17 cellular contexts compared by ENCODE assay signal in genomic region chr7:73359306-73359705, GRCh38. TPM values are rescaled to one million over a fixed set of nuclear protein-coding genes. Genes with fewer than 3 reads are reported as not detected.
DNase-seq lines count a peak whose midpoint lies in the region; ATAC-seq and TF ChIP-seq lines count a peak whose summit lies in the region.
"Had no signal": no experiment of that assay in that cellular context is flagged by ENCODE, and none has a peak within 500 bp of the region (broad histone marks: within the 10 kb centered on the region; RNA-seq: fewer than 3 reads in every experiment).

No MANE protein-coding gene starts in this region.

- H3K4me1 ChIP-seq in H9 (ENCODE audit: insufficient read depth, low read length) (no peaks in the 10 kb centered on the region; the same call in 1 of the 2 replicates), vagina (peaks cover 10% of the 10 kb centered on the region)

- H3K4me1 Mint-ChIP-seq in H9 (peaks cover 9 to 10% of the 10 kb centered on the region in 2 experiments), nephron (peaks cover 6% of the 10 kb centered on the region)
- H3K4me1 Mint-ChIP-seq in stimulated activated naive B cell treated with anti-CD40 and anti-IgM and Interleukin-4, amounts not matched to agents 10 μg/mL and 1 μg/mL and 100 μg/mL, for 72 hours: peaks cover 4 to 15% of the 10 kb centered on the region in 2 donors

- no peak overlapping the region for H2BK20ac ChIP-seq in H9 (ENCODE audit: low read depth, low read length, poor library complexity, severe bottlenecking)

- H2BK15ac ChIP-seq in H9 (ENCODE audit: low read depth, low read length): no peak overlapping the region

- no peaks in the 10 kb centered on the region for H3K36me3 ChIP-seq in vagina
- H3K36me3 ChIP-seq: BLaER1 treated with 17β-estradiol and CSF1 and Interleukin-3, amounts not matched to agents 10 nM and 100 nM had no signal

- no peak overlapping the region for H4K5ac ChIP-seq in H9 (ENCODE audit: insufficient read length, low read depth, low read length)

- no CpG with 5 or more reads among the region's 11 CpGs for WGBS in H9 (ENCODE audit: extremely low coverage, insufficient read length, low lambda C conversion rate)

- no peak overlapping the region for H2BK12ac ChIP-seq in H9 (ENCODE audit: insufficient read length, low read depth, low read length)

- H3K56ac ChIP-seq in H9 (ENCODE audit: insufficient read length, low read depth, low read length): no peak overlapping the region

- no peaks in the 10 kb centered on the region for H3K79me1 ChIP-seq in H9 (ENCODE audit: insufficient read depth, low read depth, low read length, poor library complexity, severe bottlenecking)

- H3K4me3 ChIP-seq in foreskin fibroblast (ENCODE audit: low read depth in 1 of 2, low read length in 2 of 2): no peak overlapping the region
- H3K4me3 ChIP-seq in vagina: no peak overlapping the region
- H3K4me3 ChIP-seq: A549, PC-9 had no signal

- H3T11ph ChIP-seq in H9 (ENCODE audit: low read length): no peak overlapping the region

- H2AFZ ChIP-seq in H9 (ENCODE audit: low read length): no peak overlapping the region
- H2AFZ ChIP-seq: PC-9 had no signal

- no peak for TF ChIP-seq POLR2A in vagina (IDR thresholded peaks at IDR 0.05)

- intact Hi-C loops in vagina (cut with DNase I): no loop called here

- H3K27me3 Mint-ChIP-seq in H9 (ENCODE audit: low read depth) (no peaks in the 10 kb centered on the region; the same call in none of the 2 replicates), nephron (ENCODE audit: low read depth) (peaks cover 21% of the 10 kb centered on the region)
- H3K27me3 Mint-ChIP-seq in stimulated activated naive B cell treated with anti-CD40 and anti-IgM and Interleukin-4, amounts not matched to agents 10 μg/mL and 1 μg/mL and 100 μg/mL, for 72 hours: peaks cover 11 to 23% of the 10 kb centered on the region in 2 donors

- no peak overlapping the region for H4K8ac ChIP-seq in H9 (replicated peaks; ENCODE audit: insufficient read length, low read depth, low read length)

- no peak for TF ChIP-seq CTCF in C4-2B (conservative IDR thresholded peaks at IDR 0.05)
- no peak for TF ChIP-seq CTCF in H9 (conservative IDR thresholded peaks at IDR 0.05)
- TF ChIP-seq CTCF in nephron (IDR thresholded peaks at IDR 0.05; ENCODE audit: unreplicated experiment in 3 of 3): no peak
- no peak for TF ChIP-seq CTCF in foreskin fibroblast (IDR thresholded peaks at IDR 0.05; ENCODE audit: low read depth, low read length)
- TF ChIP-seq CTCF in vagina (IDR thresholded peaks at IDR 0.05): no peak

- no peak overlapping the region for H3K4ac ChIP-seq in H9 (ENCODE audit: low read depth, low read length)

- H3K27ac Mint-ChIP-seq in H9 (peak overlapping the region in 2 of 3 experiments; percentile 11 to 39; a peak in 2 of 7 replicates), nephron (peak overlapping the region in 2 of 3 experiments; percentile 12 to 41)
- H3K27ac Mint-ChIP-seq in stimulated activated naive B cell treated with anti-CD40 and anti-IgM and Interleukin-4, amounts not matched to agents 10 μg/mL and 1 μg/mL and 100 μg/mL, for 72 hours: peak overlapping the region; percentile 60

- no peak overlapping the region for H2BK5ac ChIP-seq in H9 (ENCODE audit: insufficient read length, low read length)

- DNase-seq in H9: no peak
- DNase-seq in stimulated activated naive B cell treated with anti-CD40 and anti-IgM and Interleukin-4, amounts not matched to agents 10 μg/mL and 1 μg/mL and 100 μg/mL, for 72 hours: no peak
- no peak for DNase-seq in foreskin fibroblast
- DNase-seq in NCI-H82 (lab: John Stamatoyannopoulos, UW): no peak
- DNase-seq in vagina (ENCODE audit: extremely low spot score in 2 of 2): no peak
- DNase-seq: KBM-7, NCI-H1436, NCI-H2029, NCI-H2171 treated with DMSO at 0.1 percent for 48 hours, NCI-H774, PC-9 had no signal

- no peak for ATAC-seq in stimulated activated naive B cell treated with anti-CD40 and anti-IgM and Interleukin-4, amounts not matched to agents 10 μg/mL and 1 μg/mL and 100 μg/mL, for 72 hours (replicated peaks)

- H3K9me3 Mint-ChIP-seq in H9 (no peaks in the 10 kb centered on the region; a peak in 1 of 5 replicates), nephron (peaks cover 5% of the 10 kb centered on the region)
- H3K9me3 Mint-ChIP-seq in stimulated activated naive B cell treated with anti-CD40 and anti-IgM and Interleukin-4, amounts not matched to agents 10 μg/mL and 1 μg/mL and 100 μg/mL, for 72 hours: no peaks in the 10 kb centered on the region

- H3K4me2 ChIP-seq in H9 (ENCODE audit: insufficient read depth, insufficient read length, low read length): no peak overlapping the region

- no peak overlapping the region for H3K18ac ChIP-seq in H9 (ENCODE audit: insufficient read length, low read depth, low read length)

- H3K79me2 ChIP-seq in H9 (ENCODE audit: insufficient read depth, low read length): no peaks in the 10 kb centered on the region

- H3K14ac ChIP-seq in H9 (ENCODE audit: insufficient read depth, low read length): no peak overlapping the region

- H4K20me1 ChIP-seq in H9 (ENCODE audit: control insufficient read depth, insufficient read depth, insufficient read length): no peaks in the 10 kb centered on the region
- H4K20me1 ChIP-seq: BLaER1 treated with 17β-estradiol and CSF1 and Interleukin-3, amounts not matched to agents 10 nM and 100 nM had no signal

- H3K27ac ChIP-seq in C4-2B: peak overlapping the region; percentile 90
- H3K27ac ChIP-seq in H9 (ENCODE audit: insufficient read length, low read depth, low read length): no peak overlapping the region
- no peak overlapping the region for H3K27ac ChIP-seq in vagina
- H3K27ac ChIP-seq: PC-9 had no signal

- no peak overlapping the region for H4K91ac ChIP-seq in H9 (ENCODE audit: insufficient read length, low read depth, low read length)

- no peaks in the 10 kb centered on the region for H3K23me2 ChIP-seq in H9 (ENCODE audit: insufficient read length, low read depth, low read length, poor library complexity, severe bottlenecking)

- no peaks in the 10 kb centered on the region for H3K9me3 ChIP-seq in H9 (ENCODE audit: control insufficient read depth, low read depth, low read length)
- H3K9me3 ChIP-seq in vagina: no peaks in the 10 kb centered on the region
- H3K9me3 ChIP-seq: A549 had no signal

- H3K23ac ChIP-seq in H9 (ENCODE audit: insufficient read length, low read depth, low read length): no peak overlapping the region

- H3K4me3 Mint-ChIP-seq in H9 (no peak overlapping the region), nephron (peak overlapping the region in 1 of 3 experiments; percentile 21)
- H3K4me3 Mint-ChIP-seq in stimulated activated naive B cell treated with anti-CD40 and anti-IgM and Interleukin-4, amounts not matched to agents 10 μg/mL and 1 μg/mL and 100 μg/mL, for 72 hours: peak overlapping the region; percentile 16 to 17

- H3K36me3 Mint-ChIP-seq in H9 (ENCODE audit: insufficient read depth in 1 of 3, low read depth in 3 of 3) (no peaks in the 10 kb centered on the region), nephron (ENCODE audit: low read depth) (no peaks in the 10 kb centered on the region)
- H3K36me3 Mint-ChIP-seq in stimulated activated naive B cell treated with anti-CD40 and anti-IgM and Interleukin-4, amounts not matched to agents 10 μg/mL and 1 μg/mL and 100 μg/mL, for 72 hours: no peaks in the 10 kb centered on the region

- H2BK120ac ChIP-seq in H9 (ENCODE audit: low read depth, low read length, poor library complexity, severe bottlenecking): no peak overlapping the region

- H3K27me3 ChIP-seq in H9 (ENCODE audit: insufficient read depth, low read length) (no peaks in the 10 kb centered on the region), vagina (no peaks in the 10 kb centered on the region)
- H3K27me3 ChIP-seq: BLaER1 treated with 17β-estradiol and CSF1 and Interleukin-3, amounts not matched to agents 10 nM and 100 nM had no signal

- H3K9ac ChIP-seq in H9 (ENCODE audit: extremely low read depth, insufficient read length, low read length): no peak overlapping the region

- H2AK5ac ChIP-seq in H9 (ENCODE audit: insufficient read length, low read length): no peak overlapping the region

RNA-seq across cellular contexts. Expression of gene FKBP6, which starts 31.3 kb away (rescaled TPM):
- not detected in 2 replicates for total RNA-seq in H9 (2021)
- total RNA-seq in vagina: not detected
- total RNA-seq: PC-9 had no signal

RNA-seq across cellular contexts. Expression of gene TRIM50, which starts 31.4 kb away (rescaled TPM):
- total RNA-seq in H9 (2021) (not detected in 2 replicates), vagina (not detected)
- total RNA-seq: Daoy, H1, PC-9 had no signal

RNA-seq across cellular contexts. Expression of gene NSUN5, which starts 50.7 kb away (rescaled TPM):
- total RNA-seq in H9 (2021): 64.2 and 66.8 TPM in 2 replicates
- total RNA-seq in vagina: 25.3 TPM

Comparison
In these comparisons a context has a peak if more than half of its experiments do, and no peak if none do; other contexts are left out.
1. H3K4me3 Mint-ChIP-seq: peak in stimulated activated naive B cell treated with anti-CD40 and anti-IgM and Interleukin-4, amounts not matched to agents 10 μg/mL and 1 μg/mL and 100 μg/mL, for 72 hours (2 of 2); none in H9 (0 of 2).
2. Peak in every context shown above with its lines, with median percentiles within 50 percentile points of each other: H3K27ac Mint-ChIP-seq.